18 cellular contexts compared by ENCODE assay signal in the genomic region with DNA sequence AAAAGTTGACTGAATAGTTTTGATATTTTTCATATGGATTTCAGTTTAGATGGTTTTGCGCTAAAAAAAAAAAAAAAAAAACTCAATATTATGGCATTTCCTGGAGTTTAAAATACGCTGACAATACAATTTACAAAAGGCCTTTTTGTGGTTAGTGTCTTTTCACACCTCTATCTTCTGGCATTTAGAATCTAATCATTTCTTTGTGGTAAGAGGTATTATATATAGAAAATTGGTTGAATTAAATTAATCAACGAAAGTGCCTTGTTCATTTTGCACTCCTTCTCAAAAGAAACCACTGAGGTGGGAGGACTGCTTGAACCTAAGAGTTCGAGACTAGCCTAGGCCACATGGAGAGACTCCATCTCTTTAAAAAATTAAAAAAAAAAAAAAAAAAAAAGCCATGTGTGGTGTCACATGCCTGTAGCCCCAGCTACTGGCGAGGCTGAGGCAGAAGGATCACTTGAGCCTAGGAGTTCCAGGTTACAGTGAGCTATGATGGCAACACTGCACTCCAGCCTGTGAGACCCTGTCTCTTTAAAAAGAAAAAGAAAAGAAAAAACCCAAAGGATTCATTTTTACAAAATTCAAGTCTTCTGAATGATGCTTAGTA.
DNase-seq lines count a peak whose midpoint lies in the region; ATAC-seq, FAIRE-seq and TF ChIP-seq lines count a peak whose summit lies in the region.
"Had no signal": no experiment of that assay in that cellular context is flagged by ENCODE, and none has a peak within 500 bp of the region (broad histone marks: within the 10 kb centered on the region; RNA-seq: fewer than 3 reads in every experiment).

No MANE protein-coding gene starts in this region.

- H3K4me3 Mint-ChIP-seq in CD4-positive, CD25-positive, alpha-beta regulatory T cell = peak overlapping the region; percentile 70 to 85 (median 80)
- H3K4me3 Mint-ChIP-seq in activated CD4-positive, alpha-beta memory T cell treated with anti-CD3 and anti-CD28 coated beads for 36 hours = peak overlapping the region; percentile 35
- peak overlapping the region; percentile 49 for H3K4me3 Mint-ChIP-seq in memory B cell

- no peaks in the 10 kb centered on the region for H3K27me3 Mint-ChIP-seq in CD4-positive, CD25-positive, alpha-beta regulatory T cell
- no peaks in the 10 kb centered on the region for H3K27me3 Mint-ChIP-seq in activated CD4-positive, alpha-beta memory T cell treated with anti-CD3 and anti-CD28 coated beads for 36 hours
- no peaks in the 10 kb centered on the region for H3K27me3 Mint-ChIP-seq in memory B cell

- no peaks in the 10 kb centered on the region for H3K9me3 Mint-ChIP-seq in CD4-positive, CD25-positive, alpha-beta regulatory T cell
- no peaks in the 10 kb centered on the region for H3K9me3 Mint-ChIP-seq in activated CD4-positive, alpha-beta memory T cell treated with anti-CD3 and anti-CD28 coated beads for 36 hours
- H3K9me3 Mint-ChIP-seq in memory B cell = no peaks in the 10 kb centered on the region

- peaks cover 24% of the 10 kb centered on the region for H3K36me3 Mint-ChIP-seq in CD4-positive, CD25-positive, alpha-beta regulatory T cell
- H3K36me3 Mint-ChIP-seq in activated CD4-positive, alpha-beta memory T cell treated with anti-CD3 and anti-CD28 coated beads for 36 hours = peaks cover 20% of the 10 kb centered on the region
- peaks cover 2% of the 10 kb centered on the region for H3K36me3 Mint-ChIP-seq in memory B cell

- no peaks in the 10 kb centered on the region for H3K9me3 ChIP-seq in CD4-positive, CD25-positive, alpha-beta regulatory T cell (ENCODE audit: control insufficient read depth in 2 of 2, low read length in 2 of 2)
- no peaks in the 10 kb centered on the region for H3K9me3 ChIP-seq in smooth muscle cell (replicated peaks; ENCODE audit: low read depth)
- H3K9me3 ChIP-seq in mammary epithelial cell (replicated peaks; ENCODE audit: insufficient read depth, low read length) = no peaks in the 10 kb centered on the region
- H3K9me3 ChIP-seq: ascending aorta, pancreas had no signal

- no peak for TF ChIP-seq CTCF in smooth muscle cell (IDR thresholded peaks at IDR 0.05; ENCODE audit: borderline replicate concordance, insufficient read depth, poor library complexity, severe bottlenecking)
- TF ChIP-seq CTCF in mammary epithelial cell (conservative IDR thresholded peaks at IDR 0.05 in 1 of 2, IDR thresholded peaks at IDR 0.05 in 1 of 2; ENCODE audit: extremely low read depth in 1 of 2, insufficient read depth in 1 of 2, low read depth in 1 of 2, low read length in 2 of 2) = no peak

- H3K4me3 ChIP-seq in CD4-positive, CD25-positive, alpha-beta regulatory T cell (ENCODE audit: low read depth, low read length) = peak overlapping the region; percentile 86
- no peak overlapping the region for H3K4me3 ChIP-seq in smooth muscle cell
- no peak overlapping the region for H3K4me3 ChIP-seq in mammary epithelial cell (replicated peaks in 1 of 3; ENCODE audit: insufficient read depth in 1 of 3, low read depth in 2 of 3, low read length in 3 of 3)
- H3K4me3 ChIP-seq: ascending aorta, pancreas had no signal

- H3K9ac ChIP-seq in smooth muscle cell (ENCODE audit: low read depth) (no peak overlapping the region), mammary epithelial cell (ENCODE audit: insufficient read depth, low read length) (no peak overlapping the region)

- no TSS peak for BruUV-seq in mammary epithelial cell (replicated peaks; lab: Mats Ljungman, UMichigan)

- peak overlapping the region; percentile 92 to 100 (median 92) for H3K27ac Mint-ChIP-seq in CD4-positive, CD25-positive, alpha-beta regulatory T cell
- H3K27ac Mint-ChIP-seq in activated CD4-positive, alpha-beta memory T cell treated with anti-CD3 and anti-CD28 coated beads for 36 hours = peak overlapping the region; percentile 85
- H3K27ac Mint-ChIP-seq in memory B cell = peak overlapping the region; percentile 85

- intact Hi-C loops in activated CD4-positive, alpha-beta memory T cell treated with anti-CD3 and anti-CD28 coated beads for 36 hours (cut with micrococcal nuclease) = loop anchor here (1.0 to 2.0 kb wide), 2 partner anchors 16 to 21 kb away; no protein-coding TSS in a partner anchor
- intact Hi-C loops in mammary epithelial cell (cut with micrococcal nuclease) = no loop called here

- H3K27me3 ChIP-seq in CD4-positive, CD25-positive, alpha-beta regulatory T cell (ENCODE audit: control insufficient read depth, insufficient read depth, low read length) = no peaks in the 10 kb centered on the region
- H3K27me3 ChIP-seq in smooth muscle cell (ENCODE audit: low read depth) (no peaks in the 10 kb centered on the region), mammary epithelial cell (ENCODE audit: insufficient read depth, low read length) (no peaks in the 10 kb centered on the region)
- H3K27me3 ChIP-seq: ascending aorta, pancreas had no signal

- H4K20me1 ChIP-seq in smooth muscle cell (ENCODE audit: low read depth) (peaks cover 98% of the 10 kb centered on the region), mammary epithelial cell (ENCODE audit: insufficient read depth, low read length) (no peaks in the 10 kb centered on the region)

- 95% methylated on average over 5 of the region's 5 CpGs for WGBS in smooth muscle cell (ENCODE audit: low lambda C conversion rate)
- 60% methylated on average over 4 of the region's 5 CpGs for WGBS in mammary epithelial cell (ENCODE audit: low coverage, missing lambda C conversion rate)

- POLR2A ChIA-PET in activated CD4-positive, alpha-beta memory T cell treated with anti-CD3 and anti-CD28 coated beads for 36 hours (lab: Charles Lee) = interaction anchor here (0.8 to 5.5 kb wide), 7 partner anchors 12 to 28 kb away, joined by 3 to 33 read pairs (median 4); no protein-coding TSS in a partner anchor

- peaks cover 94% of the 10 kb centered on the region for H3K4me1 ChIP-seq in CD4-positive, CD25-positive, alpha-beta regulatory T cell (ENCODE audit: control insufficient read depth, insufficient read depth, low read length, poor library complexity, severe bottlenecking)
- H3K4me1 ChIP-seq in smooth muscle cell (ENCODE audit: low read depth) (peaks cover 8% of the 10 kb centered on the region), mammary epithelial cell (ENCODE audit: insufficient read depth, low read length) (no peaks in the 10 kb centered on the region)
- H3K4me1 ChIP-seq: ascending aorta had no signal

- dilution Hi-C loops in mammary epithelial cell (cut with HindIII; ENCODE audit: low sequenced_read_pairs) = no loop called here

- no peak overlapping the region for H2AFZ ChIP-seq in smooth muscle cell (ENCODE audit: low read depth)
- no peak overlapping the region for H2AFZ ChIP-seq in mammary epithelial cell (ENCODE audit: low read depth, low read length)

- peaks cover 7% of the 10 kb centered on the region for H3K36me3 ChIP-seq in CD4-positive, CD25-positive, alpha-beta regulatory T cell (ENCODE audit: control insufficient read depth, insufficient read depth, low read length)
- H3K36me3 ChIP-seq in smooth muscle cell (ENCODE audit: low read depth) (no peaks in the 10 kb centered on the region), mammary epithelial cell (ENCODE audit: insufficient read depth, low read length) (no peaks in the 10 kb centered on the region)
- H3K36me3 ChIP-seq: ascending aorta, pancreas had no signal

- DNase-seq in CD4-positive, CD25-positive, alpha-beta regulatory T cell = peak in 1 of 3 donors; percentile 60
- DNase-seq in GM18507 (ENCODE audit: extremely low spot score, insufficient read length, low read depth) (no peak), memory B cell (ENCODE audit: low spot score in 2 of 2) (no peak), DMS79 treated with DMSO at 0.1 percent for 48 hours (lab: John Stamatoyannopoulos, UW) (no peak), NCI-H1105 treated with DMSO at 0.1 percent for 48 hours (lab: John Stamatoyannopoulos, UW) (no peak), smooth muscle cell (lab: John Stamatoyannopoulos, UW; ENCODE audit: unreplicated experiment) (no peak), mammary epithelial cell (no peak)
- no peak for DNase-seq in activated CD4-positive, alpha-beta memory T cell treated with anti-CD3 and anti-CD28 coated beads for 36 hours
- DNase-seq: glutamatergic neuron, midbrain, MV-4-11, NCI-H2171 treated with DMSO at 0.1 percent for 48 hours, pancreas, SIG-M5 had no signal

- in situ Hi-C loops in mammary epithelial cell (cut with MboI; ENCODE audit: low sequenced_read_pairs in 2 of 2) = no loop called here

- ATAC-seq in CD4-positive, CD25-positive, alpha-beta regulatory T cell (ENCODE audit: low read depth in 2 of 2) = no peak
- ATAC-seq in memory B cell (ENCODE audit: low read depth) = no peak

- H3K79me2 ChIP-seq in smooth muscle cell (ENCODE audit: low read depth) (no peaks in the 10 kb centered on the region), mammary epithelial cell (ENCODE audit: insufficient read depth, low read length) (no peaks in the 10 kb centered on the region)

- CTCF ChIA-PET in activated CD4-positive, alpha-beta memory T cell treated with anti-CD3 and anti-CD28 coated beads for 36 hours (lab: Charles Lee) = interaction anchor here (0.8 to 3.0 kb wide), 8 partner anchors 16 to 363 kb away, joined by 3 to 20 read pairs (median 4); no protein-coding TSS in a partner anchor
- CTCF ChIA-PET in mammary epithelial cell (lab: Charles Lee; ENCODE audit: low non-redundant PET) = no interaction called here

- peak; percentile 24 for FAIRE-seq in GM18507 (lab: Jason Lieb, UNC)
- FAIRE-seq: colon, keratinocyte, pancreas, TTC549 had no signal

- no peaks in the 10 kb centered on the region for H3F3A ChIP-seq in smooth muscle cell (ENCODE audit: low read depth)

- H3K4me2 ChIP-seq in smooth muscle cell (no peak overlapping the region), mammary epithelial cell (ENCODE audit: insufficient read depth, low read depth, low read length) (no peak overlapping the region)

- H3K4me1 Mint-ChIP-seq in CD4-positive, CD25-positive, alpha-beta regulatory T cell = peaks cover 58 to 95% (median 87%) of the 10 kb centered on the region in 4 donors
- H3K4me1 Mint-ChIP-seq in activated CD4-positive, alpha-beta memory T cell treated with anti-CD3 and anti-CD28 coated beads for 36 hours (ENCODE audit: low read depth) = peaks cover 91% of the 10 kb centered on the region
- H3K4me1 Mint-ChIP-seq in memory B cell = peaks cover 33% of the 10 kb centered on the region

- peak overlapping the region; percentile 95 for H3K27ac ChIP-seq in CD4-positive, CD25-positive, alpha-beta regulatory T cell (ENCODE audit: insufficient read depth, low read length, poor library complexity, severe bottlenecking)
- H3K27ac ChIP-seq in smooth muscle cell (ENCODE audit: low read depth) (no peak overlapping the region), mammary epithelial cell (ENCODE audit: insufficient read depth, low read depth, low read length) (no peak overlapping the region)
- H3K27ac ChIP-seq: ascending aorta, pancreas had no signal
